Comparison of ENCODE assay signal across 8 cellular contexts in the genomic region with DNA sequence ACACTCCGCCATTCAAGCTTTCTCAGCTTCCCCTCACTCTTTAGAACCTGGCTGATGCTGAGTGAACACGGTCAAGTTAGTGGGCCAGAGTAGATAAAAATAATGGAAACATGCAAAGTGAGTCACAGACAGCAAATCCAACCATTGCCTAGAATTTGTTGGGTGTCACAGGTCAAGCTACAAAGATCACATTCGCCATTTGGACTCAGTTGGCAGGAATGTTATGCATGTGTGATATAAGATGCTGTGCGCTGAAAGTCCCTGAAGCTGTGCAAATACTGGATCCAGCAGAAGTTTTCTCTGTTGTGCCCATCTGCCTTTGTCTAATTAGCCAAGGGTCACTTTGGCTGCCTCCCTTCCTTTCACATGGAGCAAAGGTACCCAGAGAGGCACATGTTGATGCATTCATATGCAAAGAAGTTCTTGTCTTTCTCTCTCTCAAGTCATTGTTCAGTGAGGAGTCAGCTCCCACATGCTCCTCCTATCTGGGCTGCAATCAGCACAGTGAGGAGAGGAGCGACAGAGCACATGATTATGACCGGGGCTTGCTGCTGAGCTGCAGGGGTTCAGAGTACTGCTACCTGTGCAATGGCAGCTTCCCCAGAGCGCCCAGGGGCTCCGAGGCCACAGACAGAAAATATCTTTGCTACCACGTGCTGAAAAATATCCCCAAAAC. TPM values are rescaled to one million over a fixed set of nuclear protein-coding genes. Genes with fewer than 3 reads are reported as not detected.
DNase-seq lines count a peak whose midpoint lies in the region; ATAC-seq and TF ChIP-seq lines count a peak whose summit lies in the region.

No MANE protein-coding gene starts in this region.

- H3K9me3 ChIP-seq in NT2/D1 (ENCODE audit: insufficient read depth, low read length): no peaks in the 10 kb centered on the region

- H3K4me3 Mint-ChIP-seq in progenitor cell of endocrine pancreas (ENCODE audit: low read depth): no peak overlapping the region

- no peaks in the 10 kb centered on the region for H3K9me3 Mint-ChIP-seq in progenitor cell of endocrine pancreas (ENCODE audit: low read depth)

- no peaks in the 10 kb centered on the region for H3K36me3 ChIP-seq in NT2/D1 (ENCODE audit: insufficient read depth, insufficient read length, low read length)

- peaks cover 49% of the 10 kb centered on the region for H3K27me3 Mint-ChIP-seq in progenitor cell of endocrine pancreas

- H3K27me3 ChIP-seq in NT2/D1 (ENCODE audit: insufficient read depth, insufficient read length) (peaks cover 15% of the 10 kb centered on the region), foreskin keratinocyte (peaks cover 45% of the 10 kb centered on the region)

- H3K4me1 ChIP-seq in NT2/D1 (ENCODE audit: insufficient read depth, insufficient read length) (peaks cover 2% of the 10 kb centered on the region), foreskin keratinocyte (no peaks in the 10 kb centered on the region)

- no peak overlapping the region for H3K27ac Mint-ChIP-seq in progenitor cell of endocrine pancreas

- peak overlapping the region; percentile 28 for H3K9ac ChIP-seq in NT2/D1 (ENCODE audit: insufficient read length, low read depth)

- no peak overlapping the region for H3K4me3 ChIP-seq in NT2/D1 (ENCODE audit: insufficient read length, low read depth)

- peak; percentile 24 for ATAC-seq in GM21619 (IDR thresholded peaks at IDR 0.05; ENCODE audit: unreplicated experiment)
- peak; percentile 39 for ATAC-seq in foreskin keratinocyte

- no peak overlapping the region for H3K27ac ChIP-seq in foreskin keratinocyte

- TF ChIP-seq CTCF in foreskin keratinocyte (conservative IDR thresholded peaks at IDR 0.05) (no peak), progenitor cell of endocrine pancreas (IDR thresholded peaks at IDR 0.05; ENCODE audit: unreplicated experiment) (no peak)

- DNase-seq in EL (peak; percentile 73), NT2/D1 (ENCODE audit: low read depth, low spot score) (peak; percentile 89), foreskin keratinocyte (peak in 1 of 2 donors; percentile 23), kidney glomerular epithelial cell (lab: John Stamatoyannopoulos, UW) (no peak), NCI-H446 treated with DMSO at 0.1 percent for 48 hours (lab: John Stamatoyannopoulos, UW) (no peak), progenitor cell of endocrine pancreas (ENCODE audit: low spot score, unreplicated experiment) (no peak), kidney tubule cell (ENCODE audit: low spot score) (no peak)

- no peaks in the 10 kb centered on the region for H3K36me3 Mint-ChIP-seq in progenitor cell of endocrine pancreas (ENCODE audit: insufficient read depth)

- peaks cover 9% of the 10 kb centered on the region for H3K4me1 Mint-ChIP-seq in progenitor cell of endocrine pancreas (ENCODE audit: low read depth)

RNA-seq across cellular contexts. Expression of a gene that starts 39.7 kb away (rescaled TPM):
- total RNA-seq in foreskin keratinocyte: 0.32 and 1.1 TPM in 2 replicates
- 0.16 and 0.48 TPM in 2 replicates for polyA plus RNA-seq in foreskin keratinocyte
- total RNA-seq in progenitor cell of endocrine pancreas: 0.22 TPM in 1 of 2 replicates, not detected in the other

Comparison
In these comparisons a context has a peak if more than half of its experiments do, and no peak if none do; other contexts are left out.
1. DNase-seq: peak in EL (single experiment) and NT2/D1 (single experiment); none in kidney glomerular epithelial cell (single experiment), NCI-H446 treated with DMSO at 0.1 percent for 48 hours (single experiment), progenitor cell of endocrine pancreas (single experiment) and kidney tubule cell (single experiment).